In genomic region chr6:1614448-1614766, GRCh38 we compare ENCODE assay signal across 9 cellular contexts. TPM values are rescaled to one million over a fixed set of nuclear protein-coding genes. Genes with fewer than 3 reads are reported as not detected.
DNase-seq lines count a peak whose midpoint lies in the region; ATAC-seq and TF ChIP-seq lines count a peak whose summit lies in the region.
"Had no signal": no experiment of that assay in that cellular context is flagged by ENCODE, and none has a peak within 500 bp of the region (broad histone marks: within the 10 kb centered on the region; RNA-seq: fewer than 3 reads in every experiment).

No MANE protein-coding gene starts in this region.

- peaks cover 14% of the 10 kb centered on the region in 2 donors for H3K27me3 ChIP-seq in right atrium auricular region
- H3K27me3 ChIP-seq in neural progenitor cell, result peaks cover 100% of the 10 kb centered on the region
- peaks cover 26% of the 10 kb centered on the region for H3K27me3 ChIP-seq in vagina

- H3K4me2 ChIP-seq in neural progenitor cell, result peak overlapping the region; percentile 71

- no peak for TF ChIP-seq POLR2A in vagina (IDR thresholded peaks at IDR 0.05)

- no peak for ATAC-seq in Right ventricle myocardium superior (ENCODE audit: poor library complexity)
- no peak for ATAC-seq in GM19452 (IDR thresholded peaks at IDR 0.05; ENCODE audit: unreplicated experiment)
- ATAC-seq in HG03354 (IDR thresholded peaks at IDR 0.05; ENCODE audit: poor library complexity, severe bottlenecking, unreplicated experiment), result no peak

- peaks cover 3% of the 10 kb centered on the region for H3K36me3 Mint-ChIP-seq in neural progenitor cell

- peaks cover 13% of the 10 kb centered on the region for H3K4me1 Mint-ChIP-seq in neural progenitor cell

- peak overlapping the region; percentile 74 to 81 for H3K27ac ChIP-seq in right atrium auricular region
- peak overlapping the region; percentile 92 for H3K27ac ChIP-seq in epithelial cell of prostate
- H3K27ac ChIP-seq in neural progenitor cell, result no peak overlapping the region
- no peak overlapping the region for H3K27ac ChIP-seq in vagina
- H3K27ac ChIP-seq: BLaER1 treated with 17β-estradiol and CSF1 and Interleukin-3, amounts not matched to agents 10 nM and 100 nM had no signal

- H3K4me3 Mint-ChIP-seq in neural progenitor cell, result no peak overlapping the region

- H2AFZ ChIP-seq in neural progenitor cell (replicated peaks), result peak overlapping the region; percentile 58

- peak overlapping the region; percentile 65 to 67 for H3K4me3 ChIP-seq in right atrium auricular region
- H3K4me3 ChIP-seq in neural progenitor cell, result peak overlapping the region; percentile 32
- H3K4me3 ChIP-seq in vagina, result peak overlapping the region; percentile 38 to 59

- peaks cover 0 to under 1% of the 10 kb centered on the region in 2 donors for H3K4me1 ChIP-seq in right atrium auricular region
- H3K4me1 ChIP-seq in neural progenitor cell, result peaks cover 3% of the 10 kb centered on the region
- H3K4me1 ChIP-seq in vagina, result peaks cover 26% of the 10 kb centered on the region

- H3K9ac ChIP-seq in neural progenitor cell, result no peak overlapping the region
- H3K9ac ChIP-seq: BLaER1 treated with 17β-estradiol and CSF1 and Interleukin-3, amounts not matched to agents 10 nM and 100 nM had no signal

- peaks cover 30% of the 10 kb centered on the region for H3F3A ChIP-seq in neural progenitor cell (ENCODE audit: low read depth)

- intact Hi-C loops in Right ventricle myocardium superior (cut with DNase I), result no loop called here
- intact Hi-C loops in vagina (cut with DNase I), result loop anchor here (5.0 to 10.0 kb wide), 2 partner anchors 300 to 488 kb away; no protein-coding TSS in a partner anchor

- H3K27me3 Mint-ChIP-seq in neural progenitor cell (ENCODE audit: insufficient read depth, low read depth), result peaks cover 55% of the 10 kb centered on the region

- H4K20me1 ChIP-seq in neural progenitor cell (ENCODE audit: low read depth), result peaks cover 73% of the 10 kb centered on the region

- H3K36me3 ChIP-seq in right atrium auricular region (no peaks in the 10 kb centered on the region), neural progenitor cell (no peaks in the 10 kb centered on the region), vagina (no peaks in the 10 kb centered on the region)
- H3K36me3 ChIP-seq: BLaER1 treated with 17β-estradiol and CSF1 and Interleukin-3, amounts not matched to agents 10 nM and 100 nM had no signal

- peaks cover 5% of the 10 kb centered on the region for H3K9me3 Mint-ChIP-seq in neural progenitor cell

- no peaks in the 10 kb centered on the region for H3K79me2 ChIP-seq in neural progenitor cell (ENCODE audit: low read depth)

- TF ChIP-seq CTCF in right atrium auricular region (IDR thresholded peaks at IDR 0.05), result no peak
- TF ChIP-seq CTCF in neural progenitor cell (IDR thresholded peaks at IDR 0.05), result no peak
- TF ChIP-seq CTCF in vagina (IDR thresholded peaks at IDR 0.05), result no peak

- H3K27ac Mint-ChIP-seq in neural progenitor cell, result no peak overlapping the region

- DNase-seq in right atrium auricular region (ENCODE audit: low spot score), result no peak
- DNase-seq in Right ventricle myocardium superior, result no peak
- DNase-seq in epithelial cell of prostate (ENCODE audit: low read depth, low spot score), result no peak
- DNase-seq in neural progenitor cell (ENCODE audit: low spot score), result peak; percentile 55
- DNase-seq in vagina (ENCODE audit: extremely low spot score in 2 of 2), result no peak
- no peak for DNase-seq in medulla oblongata (ENCODE audit: extremely low spot score)

- no peaks in the 10 kb centered on the region for H3K9me3 ChIP-seq in right atrium auricular region
- H3K9me3 ChIP-seq in neural progenitor cell (ENCODE audit: low read depth), result no peaks in the 10 kb centered on the region
- no peaks in the 10 kb centered on the region for H3K9me3 ChIP-seq in vagina

RNA-seq across cellular contexts. Expression of gene FOXC1, which starts 4.7 kb away (rescaled TPM):
- 10 to 100 TPM; 13.5 to 23.6 TPM for total RNA-seq in right atrium auricular region
- 3.5 TPM for total RNA-seq in Right ventricle myocardium superior
- total RNA-seq in neural progenitor cell (ENCODE audit: low replicate concordance), result 0.09 and 0.45 TPM in 2 replicates
- total RNA-seq in vagina, result 9.8 TPM

Comparison
In these comparisons a context has a peak if more than half of its experiments do, and no peak if none do; other contexts are left out.
1. H3K27ac ChIP-seq: peak in right atrium auricular region (2 of 2) and epithelial cell of prostate (single experiment); none in neural progenitor cell (single experiment) and vagina (single experiment).
2. Peak in every context shown above with its lines, with median percentiles within 50 percentile points of each other: H3K4me3 ChIP-seq.